ENCODE assay signal across 25 cellular contexts in the genomic region with DNA sequence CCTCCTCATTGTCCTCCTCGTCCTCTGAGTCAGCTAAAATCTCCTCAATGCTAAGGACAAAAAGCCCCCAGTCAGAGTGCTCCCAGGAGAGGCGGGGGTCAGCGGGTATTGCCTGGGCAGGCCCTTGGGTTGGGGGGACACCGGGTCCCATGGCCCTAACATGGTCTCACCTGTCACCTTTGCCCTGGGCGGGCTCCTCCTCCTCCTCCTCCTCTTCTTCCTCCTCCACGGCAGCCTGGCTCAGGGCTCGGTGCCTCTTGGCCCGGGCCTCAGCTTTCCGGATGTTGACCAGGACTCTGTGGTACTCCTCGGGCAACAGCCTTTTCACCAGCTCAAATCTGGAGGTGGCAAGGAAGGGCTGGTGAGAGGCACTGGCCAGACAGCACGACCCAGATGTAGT. TPM values are rescaled to one million over a fixed set of nuclear protein-coding genes. Genes with fewer than 3 reads are reported as not detected.
DNase-seq lines count a peak whose midpoint lies in the region; ATAC-seq and TF ChIP-seq lines count a peak whose summit lies in the region.
"Had no signal": no experiment of that assay in that cellular context is flagged by ENCODE, and none has a peak within 500 bp of the region (broad histone marks: within the 10 kb centered on the region; RNA-seq: fewer than 3 reads in every experiment).

No MANE protein-coding gene starts in this region.

- TF ChIP-seq POLR2A in transverse colon (IDR thresholded peaks at IDR 0.05) = no peak

- no peaks in the 10 kb centered on the region for H3K36me3 ChIP-seq in transverse colon

- in situ Hi-C loops in transverse colon (cut with MboI; ENCODE audit: low pct_ligation_motif_present in 1 of 4, low pct_unique_long_range_greater_than_20kb in 1 of 4, low sequenced_read_pairs in 3 of 4) = loop anchor here in 1 of 4 donors (25.0 kb wide), 1 partner anchor 304 kb away; no protein-coding TSS in a partner anchor

- TF ChIP-seq CTCF in nephron progenitor cell (IDR thresholded peaks at IDR 0.05) = no peak
- no peak for TF ChIP-seq CTCF in transverse colon (IDR thresholded peaks at IDR 0.05)

- intact Hi-C loops in transverse colon (cut with DNase I; ENCODE audit: low total_unique reads) = no loop called here

- no peak overlapping the region for H3K4me3 Mint-ChIP-seq in nephron progenitor cell
- H3K4me3 Mint-ChIP-seq in stimulated activated naive CD8-positive, alpha-beta T cell treated with anti-CD3 and anti-CD28 coated beads, Interleukin-15, amount 100 ng/mL, for 72 hours = no peak overlapping the region
- H3K4me3 Mint-ChIP-seq: activated CD4-positive, alpha-beta T cell treated with anti-CD3 and anti-CD28 coated beads, Interleukin-2, amount 10 ng/mL, durations not matched to agents 24 days and 14 days; immature natural killer cell; neural crest cell had no signal

- 89% methylated on average over 10 of the region's 11 CpGs; no CpG with 5 or more reads in 1 of the 2 donors for WGBS in transverse colon (ENCODE audit: low coverage in 1 of 2), 2 donors

- no peak for TF ChIP-seq EP300 in transverse colon (IDR thresholded peaks at IDR 0.05; ENCODE audit: low read depth)

- no peaks in the 10 kb centered on the region for H3K4me1 ChIP-seq in transverse colon
- H3K4me1 ChIP-seq: body of pancreas, foreskin keratinocyte, tibial nerve had no signal

- no peaks in the 10 kb centered on the region for H3K27me3 ChIP-seq in transverse colon
- H3K27me3 ChIP-seq: body of pancreas, foreskin keratinocyte, tibial nerve had no signal

- ATAC-seq in activated naive CD4-positive, alpha-beta T cell treated with anti-CD3 and anti-CD28 coated beads, Interleukin-2, amount 50 U/mL, for 72 hours = no peak
- no peak for ATAC-seq in stimulated activated naive CD8-positive, alpha-beta T cell treated with anti-CD3 and anti-CD28 coated beads, Interleukin-15, amount 100 ng/mL, for 72 hours
- ATAC-seq: body of pancreas; esophagus mucosa; foreskin keratinocyte; stimulated activated naive CD8-positive, alpha-beta T cell treated with anti-CD3 and anti-CD28 coated beads, Interleukin-15, Interleukin-2, amounts not matched to agents 100 U/mL and 50 U/mL, for 24 hours had no signal

- H3K27ac ChIP-seq in cingulate gyrus (ENCODE audit: low read depth, low read length) = peak overlapping the region; percentile 54
- H3K27ac ChIP-seq in transverse colon = peak overlapping the region in 3 of 4 donors; percentile 29 to 43 (median 33)
- H3K27ac ChIP-seq: foreskin keratinocyte, VCaP had no signal

- no peaks in the 10 kb centered on the region for H3K4me1 Mint-ChIP-seq in nephron progenitor cell
- no peaks in the 10 kb centered on the region for H3K4me1 Mint-ChIP-seq in stimulated activated naive CD8-positive, alpha-beta T cell treated with anti-CD3 and anti-CD28 coated beads, Interleukin-15, amount 100 ng/mL, for 72 hours
- H3K4me1 Mint-ChIP-seq: activated CD4-positive, alpha-beta T cell treated with anti-CD3 and anti-CD28 coated beads, Interleukin-2, amount 10 ng/mL, durations not matched to agents 24 days and 14 days; immature natural killer cell; neural crest cell had no signal

- peak overlapping the region; percentile 67 to 77 for H3K27ac Mint-ChIP-seq in activated naive CD4-positive, alpha-beta T cell treated with anti-CD3 and anti-CD28 coated beads, Interleukin-2, amount 50 U/mL, for 72 hours
- H3K27ac Mint-ChIP-seq in nephron progenitor cell = peak overlapping the region; percentile 48
- H3K27ac Mint-ChIP-seq in stimulated activated naive CD8-positive, alpha-beta T cell treated with anti-CD3 and anti-CD28 coated beads, Interleukin-15, amount 100 ng/mL, for 72 hours = peak overlapping the region in 1 of 2 donors; percentile 72
- H3K27ac Mint-ChIP-seq: activated CD4-positive, alpha-beta T cell treated with anti-CD3 and anti-CD28 coated beads, Interleukin-2, amount 10 ng/mL, durations not matched to agents 24 days and 14 days; immature natural killer cell had no signal

- no peak for DNase-seq in activated naive CD4-positive, alpha-beta T cell treated with anti-CD3 and anti-CD28 coated beads, Interleukin-2, amount 50 U/mL, for 72 hours (ENCODE audit: low spot score in 2 of 2)
- DNase-seq in activated naive CD4-positive, alpha-beta T cell treated with Interleukin-2 at 50 U/mL for 16 hours = no peak
- DNase-seq in nephron progenitor cell (no peak), transverse colon (no peak), NCI-H2029 (lab: John Stamatoyannopoulos, UW) (no peak), glomerular visceral epithelial cell (ENCODE audit: extremely low spot score) (no peak)
- no peak for DNase-seq in stimulated activated naive CD8-positive, alpha-beta T cell treated with anti-CD3 and anti-CD28 coated beads, Interleukin-15, amount 100 ng/mL, for 72 hours
- DNase-seq: 8988T; activated CD4-positive, alpha-beta T cell treated with anti-CD3 and anti-CD28 coated beads, Interleukin-2, amount 10 ng/mL, durations not matched to agents 24 days and 14 days; body of pancreas; foreskin keratinocyte; GDM1; immature natural killer cell; mucosa of descending colon; NCI-H1105; NCI-H2029 treated with DMSO at 0.1 percent for 48 hours; NCI-H226; NCI-H748 treated with DMSO at 0.1 percent for 48 hours; stimulated activated naive CD8-positive, alpha-beta T cell treated with anti-CD3 and anti-CD28 coated beads, Interleukin-15, Interleukin-2, amounts not matched to agents 100 U/mL and 50 U/mL, for 24 hours; T-helper 2 cell had no signal

- no peaks in the 10 kb centered on the region for H3K9me3 Mint-ChIP-seq in activated naive CD4-positive, alpha-beta T cell treated with anti-CD3 and anti-CD28 coated beads, Interleukin-2, amount 50 U/mL, for 72 hours
- H3K9me3 Mint-ChIP-seq in nephron progenitor cell = no peaks in the 10 kb centered on the region
- no peaks in the 10 kb centered on the region for H3K9me3 Mint-ChIP-seq in stimulated activated naive CD8-positive, alpha-beta T cell treated with anti-CD3 and anti-CD28 coated beads, Interleukin-15, amount 100 ng/mL, for 72 hours
- H3K9me3 Mint-ChIP-seq: activated CD4-positive, alpha-beta T cell treated with anti-CD3 and anti-CD28 coated beads, Interleukin-2, amount 10 ng/mL, durations not matched to agents 24 days and 14 days; immature natural killer cell; neural crest cell had no signal

- no peaks in the 10 kb centered on the region for H3K9me3 ChIP-seq in transverse colon
- H3K9me3 ChIP-seq: body of pancreas, mucosa of descending colon, tibial nerve had no signal

- no peak overlapping the region for H3K4me3 ChIP-seq in transverse colon
- H3K4me3 ChIP-seq: body of pancreas, mucosa of descending colon, tibial nerve had no signal

- peaks cover 7 to 27% of the 10 kb centered on the region in 2 donors for H3K36me3 Mint-ChIP-seq in activated naive CD4-positive, alpha-beta T cell treated with anti-CD3 and anti-CD28 coated beads, Interleukin-2, amount 50 U/mL, for 72 hours
- peaks cover 42% of the 10 kb centered on the region for H3K36me3 Mint-ChIP-seq in nephron progenitor cell (ENCODE audit: low read depth)

- no peaks in the 10 kb centered on the region for H3K27me3 Mint-ChIP-seq in nephron progenitor cell (ENCODE audit: low read depth, poor library complexity)
- H3K27me3 Mint-ChIP-seq in stimulated activated naive CD8-positive, alpha-beta T cell treated with anti-CD3 and anti-CD28 coated beads, Interleukin-15, amount 100 ng/mL, for 72 hours = no peaks in the 10 kb centered on the region
- H3K27me3 Mint-ChIP-seq: activated CD4-positive, alpha-beta T cell treated with anti-CD3 and anti-CD28 coated beads, Interleukin-2, amount 10 ng/mL, durations not matched to agents 24 days and 14 days had no signal

RNA-seq across cellular contexts. Expression of gene FRAT2, which starts 32.0 kb away (rescaled TPM):
- total RNA-seq in activated naive CD4-positive, alpha-beta T cell treated with anti-CD3 and anti-CD28 coated beads, Interleukin-2, amount 50 U/mL, for 72 hours = 10 to 100 TPM in 1 of 2 donors, 1 to 10 TPM in 1; 6.9 to 12.5 TPM
- total RNA-seq in transverse colon = 10 to 100 TPM; 46.4 to 72.2 (median 54.6) TPM

RNA-seq across cellular contexts. Expression of gene RRP12, which starts 34.6 kb away (rescaled TPM):
- 10 to 100 TPM; 41.4 to 43.1 TPM for total RNA-seq in activated naive CD4-positive, alpha-beta T cell treated with anti-CD3 and anti-CD28 coated beads, Interleukin-2, amount 50 U/mL, for 72 hours
- 10 to 100 TPM in 3 of 4 donors, 1 to 10 TPM in 1; 5.7 to 14.0 (median 11.5) TPM for total RNA-seq in transverse colon

RNA-seq across cellular contexts. Expression of gene FRAT1, which starts 47.5 kb away (rescaled TPM):
- total RNA-seq in activated naive CD4-positive, alpha-beta T cell treated with anti-CD3 and anti-CD28 coated beads, Interleukin-2, amount 50 U/mL, for 72 hours = 1 to 10 TPM; 2.7 to 4.0 TPM
- total RNA-seq in transverse colon = 10 to 100 TPM in 2 of 4 donors, 1 to 10 TPM in 2; 5.8 to 15.7 (median 10.3) TPM

RNA-seq across cellular contexts. Expression of gene PGAM1, which starts 59.4 kb away (rescaled TPM):
- 1,000 to 10,000 TPM in 1 of 2 donors, 100 to 1,000 TPM in 1; 610 to 1,410 TPM for total RNA-seq in activated naive CD4-positive, alpha-beta T cell treated with anti-CD3 and anti-CD28 coated beads, Interleukin-2, amount 50 U/mL, for 72 hours
- total RNA-seq in transverse colon = 100 to 1,000 TPM in 3 of 4 donors, 10 to 100 TPM in 1; 94.5 to 216 (median 124) TPM
